In the genomic region with DNA sequence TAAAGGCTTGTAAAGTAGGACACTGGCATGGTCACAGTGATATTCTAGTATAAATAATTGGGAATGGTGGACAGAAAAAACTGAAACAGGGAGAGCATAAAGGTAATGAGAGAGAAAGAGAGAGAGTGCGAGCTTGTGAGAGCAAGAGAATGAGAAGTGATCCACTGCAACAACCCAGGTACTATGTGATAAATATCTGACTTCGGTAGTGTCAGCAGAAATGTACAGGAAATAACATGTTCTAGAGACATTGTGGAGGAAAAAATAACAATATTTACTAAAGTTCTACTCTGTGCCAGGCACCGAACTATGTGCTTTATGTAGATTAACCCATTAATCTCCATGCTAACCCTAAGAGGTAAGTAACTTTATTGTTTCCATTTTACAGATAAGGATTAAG, we compare ENCODE assay signal across 1 cellular context.
TF ChIP-seq lines count a peak whose summit lies in the region.

No MANE protein-coding gene starts in this region.

TF ChIP-seq in GM12878, 131 proteins besides CTCF, POLR2A, EP300 and RAD21 (continued from another document):
- TF ChIP-seq, protein P1, sequence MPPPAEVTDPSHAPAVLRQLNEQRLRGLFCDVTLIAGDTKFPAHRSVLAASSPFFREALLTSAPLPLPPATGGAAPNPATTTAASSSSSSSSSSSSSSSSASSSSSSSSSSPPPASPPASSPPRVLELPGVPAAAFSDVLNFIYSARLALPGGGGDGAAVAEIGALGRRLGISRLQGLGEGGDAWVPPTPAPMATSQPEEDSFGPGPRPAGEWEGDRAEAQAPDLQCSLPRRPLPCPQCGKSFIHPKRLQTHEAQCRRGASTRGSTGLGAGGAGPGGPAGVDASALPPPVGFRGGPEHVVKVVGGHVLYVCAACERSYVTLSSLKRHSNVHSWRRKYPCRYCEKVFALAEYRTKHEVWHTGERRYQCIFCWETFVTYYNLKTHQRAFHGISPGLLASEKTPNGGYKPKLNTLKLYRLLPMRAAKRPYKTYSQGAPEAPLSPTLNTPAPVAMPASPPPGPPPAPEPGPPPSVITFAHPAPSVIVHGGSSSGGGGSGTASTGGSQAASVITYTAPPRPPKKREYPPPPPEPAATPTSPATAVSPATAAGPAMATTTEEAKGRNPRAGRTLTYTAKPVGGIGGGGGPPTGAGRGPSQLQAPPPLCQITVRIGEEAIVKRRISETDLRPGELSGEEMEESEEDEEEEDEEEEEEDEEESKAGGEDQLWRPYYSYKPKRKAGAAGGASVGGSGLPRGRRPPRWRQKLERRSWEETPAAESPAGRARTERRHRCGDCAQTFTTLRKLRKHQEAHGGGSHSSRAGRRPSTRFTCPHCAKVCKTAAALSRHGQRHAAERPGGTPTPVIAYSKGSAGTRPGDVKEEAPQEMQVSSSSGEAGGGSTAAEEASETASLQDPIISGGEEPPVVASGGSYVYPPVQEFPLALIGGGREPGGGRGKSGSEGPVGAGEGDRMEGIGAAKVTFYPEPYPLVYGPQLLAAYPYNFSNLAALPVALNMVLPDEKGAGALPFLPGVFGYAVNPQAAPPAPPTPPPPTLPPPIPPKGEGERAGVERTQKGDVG (CRISPR knock-in tag; IDR thresholded peaks at IDR 0.05) = no peak
- TF ChIP-seq GATAD2B (conservative IDR thresholded peaks at IDR 0.05; ENCODE audit: low read depth) = no peak
